In the genomic region with DNA sequence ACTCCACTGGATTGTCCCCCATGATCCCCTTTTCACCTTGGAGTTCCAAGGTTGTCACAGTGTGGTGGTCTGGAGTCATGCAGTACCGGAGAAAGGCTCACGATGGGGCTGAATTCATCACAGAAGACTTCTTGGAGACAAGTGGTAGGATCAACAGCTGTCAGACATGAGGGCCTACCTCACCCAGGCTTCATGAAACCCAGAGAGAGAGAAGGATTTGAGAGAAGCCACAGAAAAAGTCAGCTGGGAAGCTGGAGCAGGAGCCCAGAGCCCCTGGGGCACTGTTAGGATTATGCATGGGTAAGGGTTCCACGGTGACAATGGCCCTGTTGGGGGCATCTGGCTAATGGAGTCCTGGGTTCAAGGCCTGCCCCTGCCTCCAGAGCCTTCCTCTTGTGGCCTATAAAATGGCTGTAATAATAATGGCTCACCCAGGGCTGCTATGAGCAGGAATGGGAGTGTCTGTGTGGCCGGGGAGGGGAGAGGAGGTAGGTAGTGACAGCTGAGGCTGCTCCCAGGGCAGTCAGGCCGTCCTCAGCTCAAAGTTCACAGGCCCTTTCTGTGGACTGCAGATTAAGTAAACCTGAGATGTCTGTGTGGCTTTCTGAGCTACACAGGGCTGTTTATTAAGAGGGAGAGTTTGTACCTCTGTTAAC, we compare ENCODE assay signal across 8 cellular contexts. TPM values are rescaled to one million over a fixed set of nuclear protein-coding genes. Genes with fewer than 3 reads are reported as not detected.
DNase-seq lines count a peak whose midpoint lies in the region; ATAC-seq and TF ChIP-seq lines count a peak whose summit lies in the region.

No MANE protein-coding gene starts in this region.

- H3K36me3 ChIP-seq in Caco-2 (ENCODE audit: control insufficient read depth, insufficient read depth, low read length) (no peaks in the 10 kb centered on the region), body of pancreas (replicated peaks in 1 of 2; ENCODE audit: insufficient read depth in 1 of 2, low read depth in 2 of 2) (no peaks in the 10 kb centered on the region)

- POLR2A ChIA-PET in Caco-2 (lab: Charles Lee) = interaction anchor here (0.6 to 1.9 kb wide), 5 partner anchors 8 to 137 kb away, joined by 3 to 10 read pairs (median 7); a partner anchor contains a TSS

- H3K27ac ChIP-seq in HL-60 (replicated peaks) (peak overlapping the region; percentile 96), body of pancreas (peak overlapping the region in 3 of 4 donors; percentile 39 to 63 (median 52))

- no peak for TF ChIP-seq POLR2A in body of pancreas (IDR thresholded peaks at IDR 0.05)

- peak overlapping the region; percentile 87 for H3K4me3 Mint-ChIP-seq in Caco-2 (ENCODE audit: unreplicated experiment)
- peak overlapping the region; percentile 83 for H3K4me3 Mint-ChIP-seq in stimulated activated effector memory CD8-positive, alpha-beta T cell treated with anti-CD3 and anti-CD28 coated beads, Interleukin-12 subunit alpha, Interleukin-12 subunit beta, amount 100 ng/mL, for 72 hours

- H3K9me3 ChIP-seq in Caco-2 (no peaks in the 10 kb centered on the region), body of pancreas (no peaks in the 10 kb centered on the region)

- DNase-seq in Caco-2 (peak; percentile 71 to 84), HL-60 (ENCODE audit: low read depth in 1 of 2, low spot score in 1 of 2) (peak in 1 of 2 experiments; percentile 77), SW480 (ENCODE audit: low spot score) (peak; percentile 67), body of pancreas (peak; percentile 39 to 60 (median 57)), left colon (peak; percentile 73 to 89), C1 segment of cervical spinal cord (lab: John Stamatoyannopoulos, UW) (no peak)
- peak in 1 of 2 donors; percentile 77 for DNase-seq in stimulated activated effector memory CD8-positive, alpha-beta T cell treated with anti-CD3 and anti-CD28 coated beads, Interleukin-12 subunit alpha, Interleukin-12 subunit beta, amount 100 ng/mL, for 72 hours (ENCODE audit: low spot score in 2 of 2)

- peaks cover 29% of the 10 kb centered on the region for H3K4me1 Mint-ChIP-seq in Caco-2 (ENCODE audit: low read depth, unreplicated experiment)
- peaks cover 40% of the 10 kb centered on the region for H3K4me1 Mint-ChIP-seq in stimulated activated effector memory CD8-positive, alpha-beta T cell treated with anti-CD3 and anti-CD28 coated beads, Interleukin-12 subunit alpha, Interleukin-12 subunit beta, amount 100 ng/mL, for 72 hours

- H3K9me3 Mint-ChIP-seq in Caco-2 (ENCODE audit: unreplicated experiment) = no peaks in the 10 kb centered on the region
- H3K9me3 Mint-ChIP-seq in stimulated activated effector memory CD8-positive, alpha-beta T cell treated with anti-CD3 and anti-CD28 coated beads, Interleukin-12 subunit alpha, Interleukin-12 subunit beta, amount 100 ng/mL, for 72 hours = no peaks in the 10 kb centered on the region

- no peaks in the 10 kb centered on the region for H3K36me3 Mint-ChIP-seq in Caco-2 (ENCODE audit: insufficient read depth, unreplicated experiment)
- peaks cover 30% of the 10 kb centered on the region for H3K36me3 Mint-ChIP-seq in stimulated activated effector memory CD8-positive, alpha-beta T cell treated with anti-CD3 and anti-CD28 coated beads, Interleukin-12 subunit alpha, Interleukin-12 subunit beta, amount 100 ng/mL, for 72 hours

- WGBS in body of pancreas, 2 donors = 41 to 74% methylated on average over 5 of the region's 5 CpGs

- H3K27me3 ChIP-seq in Caco-2 (replicated peaks; ENCODE audit: control insufficient read depth, insufficient read depth, low read length) = no peaks in the 10 kb centered on the region
- H3K27me3 ChIP-seq in HL-60 (ENCODE audit: insufficient read depth, poor library complexity, severe bottlenecking) = no peaks in the 10 kb centered on the region
- H3K27me3 ChIP-seq in body of pancreas = no peaks in the 10 kb centered on the region

- TSS peak; percentile 22 for BruUV-seq in Caco-2 (replicated peaks; lab: Mats Ljungman, UMichigan)

- TF ChIP-seq CTCF in Caco-2 (IDR thresholded peaks at IDR 0.05; ENCODE audit: insufficient read depth in 1 of 2, low read depth in 1 of 2, low read length in 1 of 2, severe bottlenecking in 1 of 2, unreplicated experiment in 1 of 2) (no peak), HL-60 (IDR thresholded peaks at IDR 0.05; ENCODE audit: insufficient read depth, low read length) (peak; percentile 42), body of pancreas (IDR thresholded peaks at IDR 0.05) (no peak)

- peak overlapping the region; percentile 84 for H3K4me3 ChIP-seq in Caco-2 (ENCODE audit: low read depth, low read length)
- H3K4me3 ChIP-seq in HL-60 (replicated peaks; ENCODE audit: insufficient read depth, low read length) = peak overlapping the region; percentile 59
- peak overlapping the region in 1 of 2 donors; percentile 90 for H3K4me3 ChIP-seq in body of pancreas

- H3K27me3 Mint-ChIP-seq in Caco-2 (ENCODE audit: insufficient read depth, unreplicated experiment) = no peaks in the 10 kb centered on the region

- CTCF ChIA-PET in Caco-2 (lab: Charles Lee) = interaction anchor here (1.0 to 2.3 kb wide), 10 partner anchors 28 to 256 kb away, joined by 3 to 10 read pairs (median 5); a partner anchor contains a TSS

- intact Hi-C loops in Caco-2 (cut with micrococcal nuclease; ENCODE audit: unreplicated experiment) (loop anchor here (1.0 to 2.0 kb wide), 5 partner anchors 18 to 145 kb away; no protein-coding TSS in a partner anchor), body of pancreas (cut with DNase I) (no loop called here), left colon (cut with DNase I, micrococcal nuclease) (no loop called here)

- peak; percentile 39 for ATAC-seq in GM19455 (IDR thresholded peaks at IDR 0.05; ENCODE audit: unreplicated experiment)
- ATAC-seq in body of pancreas = peak; percentile 58
- ATAC-seq in left colon = peak; percentile 79
- ATAC-seq in stimulated activated effector memory CD8-positive, alpha-beta T cell treated with anti-CD3 and anti-CD28 coated beads, Interleukin-12 subunit alpha, Interleukin-12 subunit beta, amount 100 ng/mL, for 72 hours = peak; percentile 85

- peak overlapping the region; percentile 71 for H3K27ac Mint-ChIP-seq in Caco-2 (ENCODE audit: unreplicated experiment)
- peak overlapping the region; percentile 91 for H3K27ac Mint-ChIP-seq in stimulated activated effector memory CD8-positive, alpha-beta T cell treated with anti-CD3 and anti-CD28 coated beads, Interleukin-12 subunit alpha, Interleukin-12 subunit beta, amount 100 ng/mL, for 72 hours

- peaks cover 26% of the 10 kb centered on the region for H3K4me1 ChIP-seq in Caco-2
- peaks cover 15% of the 10 kb centered on the region for H3K4me1 ChIP-seq in body of pancreas

RNA-seq across cellular contexts. Expression of a gene that starts 0.9 kb away (rescaled TPM):
- 30.3 and 34.5 TPM in 2 replicates for total RNA-seq in Caco-2 (2022)
- 1 to 10 TPM; 2.1 to 4.9 TPM for total RNA-seq in body of pancreas
- 10 to 100 TPM; 46.3 to 55.6 TPM for total RNA-seq in left colon

Comparison
In these comparisons a context has a peak if more than half of its experiments do, and no peak if none do; other contexts are left out.
1. DNase-seq: peak in Caco-2 (2 of 2), SW480 (single experiment), body of pancreas (4 of 4) and left colon (2 of 2); none in C1 segment of cervical spinal cord (0 of 14).
2. Peak in every context shown above with its lines, with median percentiles within 50 percentile points of each other: ATAC-seq.